ENCODE assay signal across 18 cellular contexts in genomic region chr21:45050361-45050785, GRCh38. TPM values are rescaled to one million over a fixed set of nuclear protein-coding genes. Genes with fewer than 3 reads are reported as not detected.
DNase-seq lines count a peak whose midpoint lies in the region; ATAC-seq, FAIRE-seq and TF ChIP-seq lines count a peak whose summit lies in the region.
"Had no signal": no experiment of that assay in that cellular context is flagged by ENCODE, and none has a peak within 500 bp of the region (broad histone marks: within the 10 kb centered on the region; RNA-seq: fewer than 3 reads in every experiment).

No MANE protein-coding gene starts in this region.

- peaks cover 15% of the 10 kb centered on the region for H3K4me1 ChIP-seq in ACC112 (ENCODE audit: control insufficient read depth, insufficient read depth, low read length, unreplicated experiment)
- peaks cover 0 to 35% (median 9%) of the 10 kb centered on the region in 3 donors for H3K4me1 ChIP-seq in gastroesophageal sphincter
- H3K4me1 ChIP-seq in sigmoid colon = peaks cover 0 to 25% (median 0%) of the 10 kb centered on the region in 4 donors
- H3K4me1 ChIP-seq: testis had no signal

- no peak overlapping the region for H2AFZ ChIP-seq in ACC112 (ENCODE audit: low read length, unreplicated experiment)

- DNase-seq in sigmoid colon = no peak
- no peak for DNase-seq in SW480 (ENCODE audit: low spot score)
- DNase-seq in NCI-H128 (lab: John Stamatoyannopoulos, UW; ENCODE audit: unreplicated experiment) = no peak
- no peak for DNase-seq in HTR-8/SVneo (ENCODE audit: insufficient read length, low spot score)
- DNase-seq: ACHN, amniotic stem cell, hypothalamus, left cardiac atrium, MM.1S, NCI-H2029 treated with DMSO at 0.1 percent for 48 hours, NCI-H526 treated with DMSO at 0.1 percent for 48 hours, testis had no signal

- H3K4me3 ChIP-seq in ACC112 (ENCODE audit: low read depth, low read length) (0 out of 2 replicates have a peak overlapping the region, but pooled peaks have one; percentile 5), WI38 (ENCODE audit: low read depth, low read length) (peak overlapping the region; percentile 17; the same call in 1 of the 2 replicates), gastroesophageal sphincter (no peak overlapping the region), sigmoid colon (no peak overlapping the region)
- H3K4me3 ChIP-seq: HAP-1, testis had no signal

- H3K9me3 ChIP-seq in gastroesophageal sphincter (peaks cover 0 to 9% (median 0%) of the 10 kb centered on the region in 3 donors), sigmoid colon (peaks cover 0 to 7% (median under 1%) of the 10 kb centered on the region in 4 donors)
- H3K9me3 ChIP-seq: testis had no signal

- TF ChIP-seq CTCF in WI38 (IDR thresholded peaks at IDR 0.05; ENCODE audit: low read depth, low read length) (no peak), gastroesophageal sphincter (IDR thresholded peaks at IDR 0.05) (peak in 1 of 4 experiments; percentile 2), sigmoid colon (IDR thresholded peaks at IDR 0.05) (no peak)

- no peaks in the 10 kb centered on the region for H3K79me2 ChIP-seq in ACC112 (ENCODE audit: control insufficient read depth, insufficient read depth, low read length, unreplicated experiment)

- TF ChIP-seq POLR2A in gastroesophageal sphincter (IDR thresholded peaks at IDR 0.05) (no peak), sigmoid colon (IDR thresholded peaks at IDR 0.05) (no peak)

- peak overlapping the region; percentile 94 for H3K27ac ChIP-seq in ACC112 (ENCODE audit: low read depth, low read length)
- H3K27ac ChIP-seq in gastroesophageal sphincter = peak overlapping the region; percentile 88 to 100 (median 89)
- peak overlapping the region; percentile 63 to 87 (median 72) for H3K27ac ChIP-seq in sigmoid colon
- H3K27ac ChIP-seq: testis had no signal

- FAIRE-seq in HTR-8/SVneo (lab: Jason Lieb, UNC) = no peak

- ATAC-seq in gastroesophageal sphincter (peak; percentile 88), GM18873 (IDR thresholded peaks at IDR 0.05; ENCODE audit: low FRiP score, unreplicated experiment) (no peak)
- ATAC-seq: esophagus mucosa had no signal

- intact Hi-C loops in sigmoid colon (cut with DNase I) = no loop called here

- peaks cover 3% of the 10 kb centered on the region; the same call in 1 of the 2 replicates for H3K27me3 ChIP-seq in ACC112 (ENCODE audit: insufficient read depth, low read length)
- H3K27me3 ChIP-seq in gastroesophageal sphincter = no peaks in the 10 kb centered on the region
- H3K27me3 ChIP-seq in sigmoid colon = no peaks in the 10 kb centered on the region
- H3K27me3 ChIP-seq: testis had no signal

- H3K36me3 ChIP-seq in ACC112 (ENCODE audit: insufficient read depth, low read length) = no peaks in the 10 kb centered on the region
- no peaks in the 10 kb centered on the region for H3K36me3 ChIP-seq in gastroesophageal sphincter
- no peaks in the 10 kb centered on the region for H3K36me3 ChIP-seq in sigmoid colon
- H3K36me3 ChIP-seq: HAP-1 had no signal

- TF ChIP-seq EP300 in gastroesophageal sphincter (IDR thresholded peaks at IDR 0.05) (peak; percentile 99), sigmoid colon (IDR thresholded peaks at IDR 0.05) (peak; percentile 49 to 93 (median 70))

- WGBS in gastroesophageal sphincter (ENCODE audit: low coverage in 1 of 2), 2 donors = 39 to 80% methylated on average over 1 to 3 of the region's 12 CpGs
- 84% methylated on average over 12 of the region's 12 CpGs for WGBS in sigmoid colon, 2 donors

RNA-seq across cellular contexts. Expression of gene ADARB1, which starts 24.0 kb away (rescaled TPM):
- total RNA-seq in gastroesophageal sphincter (100 to 1,000 TPM; 136 to 228 (median 181) TPM), sigmoid colon (100 to 1,000 TPM in 1 of 4 donors, 10 to 100 TPM in 3; 41.3 to 102 (median 71.0) TPM)
- polyA plus RNA-seq in sigmoid colon = 1 to 10 TPM in 2 of 3 donors, under 1 TPM in 1; 0.92 to 7.5 (median 2.4) TPM

Comparison
In these comparisons a context has a peak if more than half of its experiments do, and no peak if none do; other contexts are left out.
1. H3K4me3 ChIP-seq: peak in ACC112 (single experiment) and WI38 (single experiment); none in gastroesophageal sphincter (0 of 2) and sigmoid colon (0 of 4).
2. Peak in every context shown above with its lines, with median percentiles within 50 percentile points of each other: H3K27ac ChIP-seq.